ENCODE assay signal across 23 cellular contexts in genomic region chr6:37800904-37801669, GRCh38. TPM values are rescaled to one million over a fixed set of nuclear protein-coding genes. Genes with fewer than 3 reads are reported as not detected.
A peak's percentile ranks its signal among the peaks of the same experiment; 100 is the strongest.
DNase-seq lines count a peak whose midpoint lies in the region; ATAC-seq, FAIRE-seq and TF ChIP-seq lines count a peak whose summit lies in the region.
"Had no signal": no experiment of that assay in that cellular context is flagged by ENCODE, and none has a peak within 500 bp of the region (broad histone marks: within the 10 kb centered on the region; RNA-seq: fewer than 3 reads in every experiment).

No MANE protein-coding gene starts in this region.

- POLR2A ChIA-PET in SK-N-SH (lab: Yijun Ruan, JAX) (interaction anchor here (4.1 kb wide), 1 partner anchor 19 kb away, joined by 16 read pairs; the partner anchor contains the start of gene ZFAND3), GM12878 (lab: Charles Lee) (interaction anchor here (0.6 kb wide), 1 partner anchor 248 kb away, joined by 3 read pairs; no protein-coding TSS in a partner anchor)
- POLR2A ChIA-PET in activated CD8-positive, alpha-beta T cell treated with anti-CD3 and anti-CD28 coated beads, Interleukin-2, amount 10 ng/mL, durations not matched to agents 7 days and 5 days (lab: Charles Lee) = interaction anchor here (0.7 kb wide), 1 partner anchor 18 kb away, joined by 4 read pairs; no protein-coding TSS in a partner anchor

- no peak for TF ChIP-seq CTCF in SK-N-SH (IDR thresholded peaks at IDR 0.05)
- no peak for TF ChIP-seq CTCF in GM12878 (IDR thresholded peaks at IDR 0.05 in 2 of 3, conservative IDR thresholded peaks at IDR 0.05 in 1 of 3; ENCODE audit: control insufficient read depth in 2 of 3, extremely low read depth in 1 of 3, insufficient read depth in 1 of 3, low read depth in 3 of 3, low read length in 3 of 3)
- TF ChIP-seq CTCF in liver (IDR thresholded peaks at IDR 0.05; ENCODE audit: low read depth, low read length, missing input control) = no peak
- no peak for TF ChIP-seq CTCF in lower leg skin (IDR thresholded peaks at IDR 0.05)

- peaks cover 11% of the 10 kb centered on the region for H3K27me3 Mint-ChIP-seq in activated CD8-positive, alpha-beta T cell treated with anti-CD3 and anti-CD28 coated beads, Interleukin-2, amount 10 ng/mL, durations not matched to agents 7 days and 5 days (ENCODE audit: low read depth)
- H3K27me3 Mint-ChIP-seq: CD8-positive, alpha-beta memory T cell had no signal

- H3K27me3 ChIP-seq in SK-N-SH (ENCODE audit: insufficient read depth) = no peaks in the 10 kb centered on the region
- no peaks in the 10 kb centered on the region; a peak in 1 of 4 replicates for H3K27me3 ChIP-seq in GM12878 (replicated peaks in 1 of 2; ENCODE audit: control insufficient read depth in 2 of 2, insufficient read depth in 2 of 2, low read length in 1 of 2)
- H3K27me3 ChIP-seq in liver (ENCODE audit: control insufficient read depth in 4 of 4, insufficient read depth in 4 of 4, low read length in 3 of 4) = no peaks in the 10 kb centered on the region
- H3K27me3 ChIP-seq: SJCRH30 had no signal

- H3K4me1 ChIP-seq in SK-N-SH (ENCODE audit: control insufficient read depth in 1 of 2, insufficient read depth in 2 of 2, low read depth in 1 of 2, low read length in 1 of 2) (peaks cover 0 to 35% of the 10 kb centered on the region in 2 experiments; a peak in 2 of 4 replicates), GM12878 (ENCODE audit: control insufficient read depth, insufficient read depth, low read length) (no peaks in the 10 kb centered on the region), liver (ENCODE audit: control insufficient read depth in 4 of 4, insufficient read depth in 4 of 4, low read length in 3 of 4) (peaks cover 17 to 35% (median 28%) of the 10 kb centered on the region in 4 donors)
- H3K4me1 ChIP-seq: SJCRH30 had no signal

- H3K36me3 ChIP-seq in SK-N-SH (replicated peaks in 1 of 2; ENCODE audit: control insufficient read depth in 1 of 2, insufficient read depth in 2 of 2, low read length in 1 of 2) = no peaks in the 10 kb centered on the region
- no peaks in the 10 kb centered on the region for H3K36me3 ChIP-seq in GM12878 (ENCODE audit: control insufficient read depth in 2 of 2, insufficient read depth in 2 of 2, low read length in 1 of 2)
- H3K36me3 ChIP-seq in liver (ENCODE audit: control insufficient read depth in 4 of 4, insufficient read depth in 3 of 4, low read depth in 1 of 4, low read length in 3 of 4) = no peaks in the 10 kb centered on the region
- H3K36me3 ChIP-seq: SJCRH30 had no signal

- no peaks in the 10 kb centered on the region for H3K4me1 Mint-ChIP-seq in activated CD8-positive, alpha-beta T cell treated with anti-CD3 and anti-CD28 coated beads, Interleukin-2, amount 10 ng/mL, durations not matched to agents 7 days and 5 days (ENCODE audit: low read depth)
- H3K4me1 Mint-ChIP-seq: CD8-positive, alpha-beta memory T cell had no signal

- peak; percentile 86 for DNase-seq in SK-N-SH
- no peak for DNase-seq in GM12878 (ENCODE audit: low read depth, low spot score)
- DNase-seq in activated CD8-positive, alpha-beta T cell treated with anti-CD3 and anti-CD28 coated beads, Interleukin-2, amount 10 ng/mL, durations not matched to agents 7 days and 5 days = no peak
- no peak for DNase-seq in SKM-1 (lab: John Stamatoyannopoulos, UW; ENCODE audit: unreplicated experiment)
- DNase-seq in lower leg skin (ENCODE audit: low spot score in 2 of 2) = no peak
- DNase-seq: CD8-positive, alpha-beta memory T cell; DMS79 treated with DMSO at 0.1 percent for 48 hours; GF-D8; H7; IMR-90; MM.1S; NCI-H2029; NCI-H446; NCI-H524 treated with DMSO at 0.1 percent for 48 hours; NCI-H774; PC-3; SJCRH30 had no signal

- FAIRE-seq in GM12878 (lab: Jason Lieb, UNC) = peak; percentile 54
- FAIRE-seq: GM12892 had no signal

- RAD21 ChIA-PET in GM12878 (lab: Charles Lee; ENCODE audit: unreplicated experiment) = interaction anchor here (0.7 kb wide), 1 partner anchor 210 kb away, joined by 3 read pairs; no protein-coding TSS in a partner anchor

- H3K27ac ChIP-seq in SK-N-SH (ENCODE audit: low read depth in 2 of 2, low read length in 1 of 2) (peak overlapping the region in 1 of 2 experiments; percentile 67; a peak in 2 of 4 replicates), GM12878 (ENCODE audit: control insufficient read depth, insufficient read depth) (no peak overlapping the region), liver (ENCODE audit: low read depth in 1 of 2, low read length in 2 of 2) (no peak overlapping the region)
- H3K27ac ChIP-seq: C4-2B, KMS-11, SJCRH30 had no signal

- H3K9me2 ChIP-seq in SK-N-SH = no peaks in the 10 kb centered on the region

- ATAC-seq in GM12878 (no peak), GM21515 (IDR thresholded peaks at IDR 0.05; ENCODE audit: unreplicated experiment) (no peak)
- no peak for ATAC-seq in activated CD8-positive, alpha-beta T cell treated with anti-CD3 and anti-CD28 coated beads, Interleukin-2, amount 10 ng/mL, durations not matched to agents 7 days and 5 days
- ATAC-seq: PC-3, Right ventricle myocardium inferior had no signal

- H3K9me3 Mint-ChIP-seq in activated CD8-positive, alpha-beta T cell treated with anti-CD3 and anti-CD28 coated beads, Interleukin-2, amount 10 ng/mL, durations not matched to agents 7 days and 5 days (ENCODE audit: insufficient read depth) = no peaks in the 10 kb centered on the region
- H3K9me3 Mint-ChIP-seq: CD8-positive, alpha-beta memory T cell had no signal

- intact Hi-C loops in GM12878 (cut with micrococcal nuclease; ENCODE audit: unreplicated experiment) (no loop called here), lower leg skin (cut with DNase I; ENCODE audit: low total_unique reads) (no loop called here)

- no peak overlapping the region for H3K4me3 Mint-ChIP-seq in activated CD8-positive, alpha-beta T cell treated with anti-CD3 and anti-CD28 coated beads, Interleukin-2, amount 10 ng/mL, durations not matched to agents 7 days and 5 days
- H3K4me3 Mint-ChIP-seq: CD8-positive, alpha-beta memory T cell had no signal

- 61% methylated on average over 7 of the region's 7 CpGs for WGBS in SK-N-SH (ENCODE audit: low lambda C conversion rate)
- 46% methylated on average over 7 of the region's 7 CpGs for WGBS in GM12878 (ENCODE audit: insufficient coverage, insufficient replicate concordance, low lambda C conversion rate, missing lambda C conversion rate)
- 76% methylated on average over 7 of the region's 7 CpGs for WGBS in liver
- WGBS in lower leg skin, 2 donors = 73 to 75% methylated on average over 7 of the region's 7 CpGs

- in situ Hi-C loops in GM12878 (cut with MboI) = no loop called here

- no peaks in the 10 kb centered on the region for H3K36me3 Mint-ChIP-seq in activated CD8-positive, alpha-beta T cell treated with anti-CD3 and anti-CD28 coated beads, Interleukin-2, amount 10 ng/mL, durations not matched to agents 7 days and 5 days (ENCODE audit: low read depth)
- H3K36me3 Mint-ChIP-seq: CD8-positive, alpha-beta memory T cell had no signal

- TF ChIP-seq RAD21 in SK-N-SH (IDR thresholded peaks at IDR 0.05; ENCODE audit: low read length) = no peak
- TF ChIP-seq RAD21 in GM12878 (IDR thresholded peaks at IDR 0.05; ENCODE audit: insufficient read depth, low read depth, low read length) = no peak
- TF ChIP-seq RAD21 in liver (IDR thresholded peaks at IDR 0.05) = no peak

- no peak for TF ChIP-seq POLR2A in GM12878 (IDR thresholded peaks at IDR 0.05; ENCODE audit: low read depth, low read length)
- TF ChIP-seq POLR2A in lower leg skin (IDR thresholded peaks at IDR 0.05) = no peak

- H3K4me2 ChIP-seq in SK-N-SH = no peak overlapping the region
- no peak overlapping the region for H3K4me2 ChIP-seq in GM12878 (ENCODE audit: control insufficient read depth, insufficient read depth)
- H3K4me2 ChIP-seq: KMS-11 had no signal

- SMC1A ChIA-PET in GM12878 (lab: Charles Lee; ENCODE audit: uncharacterized antibody, unreplicated experiment) = interaction anchor here (1.1 kb wide), 1 partner anchor 10 kb away, joined by 3 read pairs; no protein-coding TSS in a partner anchor

- CTCF ChIA-PET in SK-N-SH (lab: Yijun Ruan, JAX) (interaction anchor here (0.6 to 1.9 kb wide), 7 partner anchors 10 to 408 kb away, joined by 3 to 8 read pairs (median 3); partner anchors contain the start of gene ZFAND3), GM12878 (lab: Yijun Ruan, JAX) (interaction anchor here (0.7 to 1.5 kb wide), 2 partner anchors 10 to 27 kb away, joined by 3 to 7 read pairs; no protein-coding TSS in a partner anchor)
- CTCF ChIA-PET in activated CD8-positive, alpha-beta T cell treated with anti-CD3 and anti-CD28 coated beads, Interleukin-2, amount 10 ng/mL, durations not matched to agents 7 days and 5 days (lab: Charles Lee) = interaction anchor here (0.7 to 1.3 kb wide), 2 partner anchors 10 to 11 kb away, joined by 3 read pairs; no protein-coding TSS in a partner anchor

- no peak overlapping the region for H3K27ac Mint-ChIP-seq in activated CD8-positive, alpha-beta T cell treated with anti-CD3 and anti-CD28 coated beads, Interleukin-2, amount 10 ng/mL, durations not matched to agents 7 days and 5 days
- H3K27ac Mint-ChIP-seq: CD8-positive, alpha-beta memory T cell had no signal

- no TSS peak for BruUV-seq in GM12878 (replicated peaks; lab: Mats Ljungman, UMichigan)

- H3K9ac ChIP-seq in SK-N-SH = no peak overlapping the region
- H3K9ac ChIP-seq in GM12878 (ENCODE audit: control insufficient read depth, insufficient read depth, low read length) = no peak overlapping the region
- H3K9ac ChIP-seq in liver (ENCODE audit: low read depth in 1 of 2, low read length in 2 of 2) = no peak overlapping the region
- H3K9ac ChIP-seq: KMS-11 had no signal

- H3F3A ChIP-seq in SK-N-SH (replicated peaks; ENCODE audit: insufficient read depth) = no peaks in the 10 kb centered on the region

- H4K20me1 ChIP-seq in SK-N-SH (ENCODE audit: insufficient read depth) (no peaks in the 10 kb centered on the region), GM12878 (ENCODE audit: control insufficient read depth, insufficient read depth) (no peaks in the 10 kb centered on the region)

- H3K9me3 ChIP-seq in SK-N-SH (no peaks in the 10 kb centered on the region), GM12878 (replicated peaks; ENCODE audit: control insufficient read depth, insufficient read depth, low read length) (no peaks in the 10 kb centered on the region), liver (ENCODE audit: control insufficient read depth in 4 of 4, low read length in 3 of 4) (no peaks in the 10 kb centered on the region)
- H3K9me3 ChIP-seq: SJCRH30 had no signal

- H2AFZ ChIP-seq in SK-N-SH (ENCODE audit: low read depth) = no peak overlapping the region
- no peak overlapping the region for H2AFZ ChIP-seq in GM12878 (ENCODE audit: control insufficient read depth, low read depth, low read length)

- H3K4me3 ChIP-seq in SK-N-SH (ENCODE audit: low read depth in 2 of 2, low read length in 1 of 2) (no peak overlapping the region), GM12878 (no peak overlapping the region), liver (ENCODE audit: low read depth in 1 of 3, low read length in 3 of 3) (no peak overlapping the region), lower leg skin (ENCODE audit: low read depth, poor library complexity, severe bottlenecking) (no peak overlapping the region)
- H3K4me3 ChIP-seq: SJCRH30 had no signal

- no peaks in the 10 kb centered on the region for H3K79me2 ChIP-seq in SK-N-SH (ENCODE audit: insufficient read depth)
- no peaks in the 10 kb centered on the region for H3K79me2 ChIP-seq in GM12878 (ENCODE audit: control insufficient read depth, insufficient read depth, low read length)

- TF ChIP-seq EP300 in SK-N-SH (IDR thresholded peaks at IDR 0.05; ENCODE audit: borderline replicate concordance in 1 of 2, low read depth in 1 of 2, low read length in 1 of 2) (peak in 1 of 2 experiments; percentile 93; a peak in 2 of 4 replicates), GM12878 (IDR thresholded peaks at IDR 0.05; ENCODE audit: borderline replicate concordance in 1 of 2, control insufficient read depth in 1 of 2, low read depth in 2 of 2, low read length in 2 of 2) (no peak)

RNA-seq across cellular contexts. Expression of gene ZFAND3, which starts 18.4 kb away (rescaled TPM):
- 12.9 and 16.7 TPM in 2 replicates for polyA plus RNA-seq in SK-N-SH (2012; rRNA removed)
- polyA plus RNA-seq in SK-N-SH (2012; cell fraction: cytosol; rRNA removed) = 19.1 and 20.1 TPM in 2 replicates
- 13.1 and 17.5 TPM in 2 replicates for polyA plus RNA-seq in SK-N-SH (2012; cell fraction: nucleus; rRNA removed)
- 26.2 and 26.9 TPM in 2 replicates for total RNA-seq in GM12878 (2013; cell fraction: nucleolus; rRNA removed)
- total RNA-seq in GM12878 (2014; rRNA removed) = 8.2 and 10.7 TPM in 2 replicates
- 18.2 and 19.1 TPM in 2 replicates for total RNA-seq in GM12878 (2014; rRNA removed; fragmentation: Illumina TruSeq; extraction: Trizol)
- 34.4 and 38.0 TPM in 2 replicates for total RNA-seq in GM12878 (2021)
- polyA plus RNA-seq in GM12878 (2011; ENCODE audit: low read depth) = 25.3 TPM
- 16.0 and 17.0 TPM in 2 replicates for polyA plus RNA-seq in GM12878 (2011; rRNA removed)
- 9.5 and 13.2 TPM in 2 replicates for polyA plus RNA-seq in GM12878 (2011; cell fraction: cytosol; rRNA removed)
- polyA plus RNA-seq in GM12878 (2011; cell fraction: nucleus; rRNA removed) = 7.8 and 10.9 TPM in 2 replicates
- 50.6 and 56.3 TPM in 2 replicates for polyA plus RNA-seq in GM12878 (2012)
- 29.1 and 34.3 TPM in 2 replicates for polyA plus RNA-seq in GM12878 (2014; fragmentation: Illumina TruSeq; extraction: Trizol)
- polyA plus RNA-seq in GM12878 (2014; fragmentation: Nextera tagmentation; extraction: Ambion mirVana) = 1 to 10 TPM in 1 of 2 experiments, under 1 TPM in 1; 0.90 to 1.8 TPM
- 16.9 and 17.2 TPM in 2 replicates for polyA plus RNA-seq in GM12878 (2014; rRNA removed)
- 10 to 100 TPM in 1 of 2 experiments, 1 to 10 TPM in 1; 5.3 to 15.7 TPM for polyA plus RNA-seq in GM12878 (2016; fragmentation: Nextera tagmentation; extraction: Ambion mirVana)
- 10.6 and 11.9 TPM in 2 replicates for polyA minus RNA-seq in GM12878 (2011; rRNA and poly(A)+ RNA removed)
- 13.6 and 16.2 TPM in 2 replicates for polyA minus RNA-seq in GM12878 (2011; cell fraction: cytosol; rRNA and poly(A)+ RNA removed)
- 10.0 and 25.9 TPM in 2 replicates for polyA minus RNA-seq in GM12878 (2011; cell fraction: nucleus; rRNA and poly(A)+ RNA removed)
- total RNA-seq in liver = 10 to 100 TPM; 17.8 to 28.4 TPM
- 10 to 100 TPM in 1 of 2 donors, 1 to 10 TPM in 1; 7.7 to 37.5 TPM for polyA plus RNA-seq in liver
- total RNA-seq in activated CD8-positive, alpha-beta T cell treated with anti-CD3 and anti-CD28 coated beads, Interleukin-2, amount 10 ng/mL, durations not matched to agents 7 days and 5 days = 10 to 100 TPM; 27.5 to 29.2 TPM
- 10 to 100 TPM; 26.3 to 40.8 (median 30.3) TPM for total RNA-seq in lower leg skin

Comparison
In these comparisons a context has a peak if more than half of its experiments do, and no peak if none do; other contexts are left out.
1. Of the 26 proteins assayed by ChIP-seq in both GM12878 and SK-N-SH: peak only in GM12878: none; only in SK-N-SH: CHD2, MXI1, PBX3, RCOR1 and TCF12; in both: none; in neither: 20; mixed calls (peak in some experiments, not most) for 1.